Comparison of ENCODE assay signal across 7 cellular contexts in the genomic region with DNA sequence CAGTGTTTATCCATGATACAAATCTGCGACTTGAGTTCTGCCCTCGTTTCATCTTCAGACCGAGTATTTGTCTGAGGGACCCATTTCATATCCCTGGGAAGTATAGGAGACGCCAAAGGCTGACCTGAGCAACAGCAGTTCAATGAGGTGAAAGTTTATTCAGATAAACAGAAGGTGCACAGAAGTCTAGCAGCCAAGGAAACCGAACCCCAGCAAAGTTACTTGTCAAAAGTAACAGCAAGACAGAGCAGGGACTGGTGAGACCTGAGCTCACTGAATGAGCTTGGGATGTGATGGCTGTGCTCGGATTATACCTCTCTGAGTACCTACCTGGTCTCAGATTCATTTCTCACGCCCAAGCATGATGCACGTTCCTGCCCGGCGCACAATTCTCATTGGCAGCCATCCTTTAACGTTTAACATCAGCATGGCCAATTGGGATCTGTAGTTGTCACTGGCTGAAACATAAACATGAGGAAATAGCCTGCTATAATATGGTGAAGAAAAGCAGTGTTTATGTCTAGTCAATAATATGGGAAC. TPM values are rescaled to one million over a fixed set of nuclear protein-coding genes. Genes with fewer than 3 reads are reported as not detected.
DNase-seq lines count a peak whose midpoint lies in the region; ATAC-seq, FAIRE-seq and TF ChIP-seq lines count a peak whose summit lies in the region.

No MANE protein-coding gene starts in this region.

- DNase-seq in NT2/D1 (ENCODE audit: low read depth, low spot score) (no peak), cardiac fibroblast (ENCODE audit: low read depth in 2 of 2) (no peak), lung (ENCODE audit: low spot score) (no peak), tibial nerve (ENCODE audit: low spot score in 2 of 2) (no peak), medulla oblongata (ENCODE audit: extremely low spot score) (no peak), frontal cortex (ENCODE audit: low spot score in 2 of 2) (no peak)

- ATAC-seq in GM18873 (IDR thresholded peaks at IDR 0.05; ENCODE audit: low FRiP score, unreplicated experiment) = peak; percentile 0
- no peak for ATAC-seq in lung (ENCODE audit: insufficient read depth, low FRiP score)

- peak overlapping the region; percentile 74 for H3K4me3 ChIP-seq in NT2/D1 (ENCODE audit: insufficient read length, low read depth)
- peak overlapping the region; percentile 67 for H3K4me3 ChIP-seq in cardiac fibroblast (replicated peaks in 1 of 2; ENCODE audit: low read depth in 2 of 2, low read length in 2 of 2)
- peak overlapping the region; percentile 48 for H3K4me3 ChIP-seq in lung
- peak overlapping the region; percentile 35 to 69 (median 52) for H3K4me3 ChIP-seq in tibial nerve

- no peak for FAIRE-seq in frontal cortex (lab: Jason Lieb, UNC)

- no peak for TF ChIP-seq CTCF in cardiac fibroblast (IDR thresholded peaks at IDR 0.05; ENCODE audit: low read depth, low read length)
- TF ChIP-seq CTCF in lung (IDR thresholded peaks at IDR 0.05; ENCODE audit: control extremely low read depth, extremely low read depth) = no peak
- TF ChIP-seq CTCF in tibial nerve (IDR thresholded peaks at IDR 0.05) = no peak

- H3K4me1 ChIP-seq in NT2/D1 (ENCODE audit: insufficient read depth, insufficient read length) (no peaks in the 10 kb centered on the region), lung (ENCODE audit: control insufficient read depth in 2 of 2, insufficient read depth in 2 of 2, low read length in 2 of 2) (peaks cover 2% of the 10 kb centered on the region in 2 donors), tibial nerve (peaks cover 0 to 21% (median 11%) of the 10 kb centered on the region in 4 donors)

- no peaks in the 10 kb centered on the region for H3K27me3 ChIP-seq in NT2/D1 (ENCODE audit: insufficient read depth, insufficient read length)
- H3K27me3 ChIP-seq in lung (ENCODE audit: control insufficient read depth, insufficient read depth) = no peaks in the 10 kb centered on the region
- no peaks in the 10 kb centered on the region for H3K27me3 ChIP-seq in tibial nerve

- H3K27ac ChIP-seq in lung (ENCODE audit: low read depth in 1 of 2, low read length in 1 of 2) (peak overlapping the region; percentile 44 to 89), tibial nerve (peak overlapping the region; percentile 56 to 91 (median 80))

- no peak for TF ChIP-seq POLR2A in tibial nerve (IDR thresholded peaks at IDR 0.05)

- no peaks in the 10 kb centered on the region for H3K36me3 ChIP-seq in NT2/D1 (ENCODE audit: insufficient read depth, insufficient read length, low read length)
- H3K36me3 ChIP-seq in lung (ENCODE audit: control insufficient read depth in 2 of 2, insufficient read depth in 2 of 2, low read length in 2 of 2) = no peaks in the 10 kb centered on the region
- peaks cover 0 to 5% (median 0%) of the 10 kb centered on the region in 3 donors for H3K36me3 ChIP-seq in tibial nerve

- no peak for TF ChIP-seq EP300 in tibial nerve (IDR thresholded peaks at IDR 0.05)

- WGBS in lung, 2 donors = 3% methylated on average over 11 of the region's 11 CpGs
- WGBS in tibial nerve, 2 donors = 4 to 9% methylated on average over 11 of the region's 11 CpGs

- no peaks in the 10 kb centered on the region for H3K9me3 ChIP-seq in NT2/D1 (ENCODE audit: insufficient read depth, low read length)
- H3K9me3 ChIP-seq in lung (ENCODE audit: control insufficient read depth in 2 of 2, insufficient read depth in 1 of 2, low read length in 1 of 2) = no peaks in the 10 kb centered on the region
- no peaks in the 10 kb centered on the region for H3K9me3 ChIP-seq in tibial nerve

- peak overlapping the region; percentile 78 for H3K9ac ChIP-seq in NT2/D1 (ENCODE audit: insufficient read length, low read depth)

RNA-seq across cellular contexts. Expression of gene LYRM7, which starts 0.6 kb away (rescaled TPM):
- total RNA-seq in lung = 10 to 100 TPM in 1 of 2 donors, 1 to 10 TPM in 1; 6.0 to 10.9 TPM
- polyA plus RNA-seq in lung = 1 to 10 TPM; 3.1 to 3.2 TPM
- 10 to 100 TPM in 1 of 4 donors, 1 to 10 TPM in 3; 6.3 to 10.1 (median 8.3) TPM for total RNA-seq in tibial nerve
- total RNA-seq in frontal cortex = 30.2 TPM

RNA-seq across cellular contexts. Expression of gene HINT1, which starts 6.3 kb away (rescaled TPM):
- total RNA-seq in lung (100 to 1,000 TPM; 125 to 149 TPM), tibial nerve (100 to 1,000 TPM; 130 to 160 (median 153) TPM), frontal cortex (202 TPM)
- polyA plus RNA-seq in lung = 100 to 1,000 TPM; 215 to 259 TPM
